Comparison of ENCODE assay signal across 8 cellular contexts in the genomic region with DNA sequence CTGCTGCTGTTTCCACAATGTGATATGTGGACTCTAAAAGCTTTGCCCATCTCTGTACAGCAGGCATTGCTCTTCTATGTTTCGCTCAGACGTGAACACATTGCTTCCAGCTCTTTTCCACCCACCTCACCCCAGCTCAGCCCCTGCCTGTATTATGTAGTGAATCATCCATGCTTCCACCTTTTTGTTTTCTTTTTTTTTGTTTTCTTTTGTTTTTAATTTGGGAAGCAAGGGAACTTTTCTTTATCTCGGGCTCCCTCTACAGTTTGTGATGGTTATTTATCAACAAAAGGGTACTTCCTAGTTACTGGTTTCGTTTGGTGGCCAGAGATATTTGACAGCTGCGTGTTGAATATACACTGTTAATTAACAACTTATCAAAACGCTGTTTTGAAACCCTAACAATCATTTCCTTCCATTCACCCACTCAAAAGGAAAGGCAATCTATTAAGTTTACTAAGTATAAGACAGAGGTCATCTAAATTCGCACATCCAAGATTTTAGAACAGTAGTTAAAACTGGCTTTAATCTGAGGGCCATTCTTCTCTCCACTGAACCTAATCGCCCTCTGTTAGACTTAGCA.
A peak's percentile ranks its signal among the peaks of the same experiment; 100 is the strongest.
DNase-seq lines count a peak whose midpoint lies in the region; ATAC-seq, FAIRE-seq and TF ChIP-seq lines count a peak whose summit lies in the region.

No MANE protein-coding gene starts in this region.

- H3K4me1 Mint-ChIP-seq in endodermal cell: peaks cover 15% of the 10 kb centered on the region

- ATAC-seq in HG02885 (IDR thresholded peaks at IDR 0.05; ENCODE audit: poor library complexity, unreplicated experiment): peak; percentile 64

- no peaks in the 10 kb centered on the region for H3K4me1 ChIP-seq in OCI-LY1 (ENCODE audit: insufficient read depth, low read length, severe bottlenecking)
- H3K4me1 ChIP-seq in endodermal cell (ENCODE audit: control insufficient read depth, insufficient read depth, low read length): peaks cover 7% of the 10 kb centered on the region
- peaks cover 7 to 13% of the 10 kb centered on the region in 2 donors for H3K4me1 ChIP-seq in neuronal stem cell (ENCODE audit: control insufficient read depth in 2 of 2, insufficient read depth in 1 of 2, low read depth in 1 of 2, low read length in 2 of 2)

- H3K27me3 ChIP-seq in OCI-LY1 (ENCODE audit: insufficient read depth, low read length) (no peaks in the 10 kb centered on the region), endodermal cell (ENCODE audit: control insufficient read depth, insufficient read depth, low read length, poor library complexity, severe bottlenecking) (no peaks in the 10 kb centered on the region), neuronal stem cell (ENCODE audit: control insufficient read depth in 3 of 3, insufficient read depth in 3 of 3, low read depth in 1 of 3, low read length in 3 of 3) (no peaks in the 10 kb centered on the region)

- H3K36me3 ChIP-seq in OCI-LY1 (ENCODE audit: insufficient read depth, low read length) (no peaks in the 10 kb centered on the region), endodermal cell (ENCODE audit: control insufficient read depth, insufficient read depth, low read length) (no peaks in the 10 kb centered on the region), neuronal stem cell (replicated peaks in 1 of 2; ENCODE audit: control insufficient read depth in 2 of 2, insufficient read depth in 2 of 2, low read length in 2 of 2) (no peaks in the 10 kb centered on the region)

- no peak overlapping the region for H2BK120ac ChIP-seq in neuronal stem cell (ENCODE audit: low read depth, low read length)

- H2AFZ ChIP-seq in OCI-LY1 (ENCODE audit: low read length): no peak overlapping the region
- peak overlapping the region; percentile 51 for H2AFZ ChIP-seq in neuronal stem cell (ENCODE audit: low read length)

- H2BK12ac ChIP-seq in neuronal stem cell (ENCODE audit: low read length): no peak overlapping the region

- H3K4ac ChIP-seq in neuronal stem cell (ENCODE audit: low read length): no peak overlapping the region

- H3K79me1 ChIP-seq in neuronal stem cell (ENCODE audit: low read depth, low read length): no peaks in the 10 kb centered on the region

- H3K9me3 Mint-ChIP-seq in endodermal cell: no peaks in the 10 kb centered on the region

- WGBS in endodermal cell (ENCODE audit: insufficient coverage in 1 of 2, insufficient read length in 1 of 2), 2 experiments: 38 to 41% methylated on average over 4 to 8 of the region's 8 CpGs
- WGBS in neuronal stem cell (ENCODE audit: extremely low coverage in 2 of 2, insufficient read length in 2 of 2, insufficient replicate concordance in 1 of 2), 2 donors: no CpG with 5 or more reads among the region's 8 CpGs

- no peaks in the 10 kb centered on the region for H3F3A ChIP-seq in OCI-LY1 (ENCODE audit: insufficient read depth, low read length)

- no peak overlapping the region for H3K14ac ChIP-seq in neuronal stem cell (ENCODE audit: low read length)

- peak; percentile 45 for TF ChIP-seq CTCF in GM12864 (IDR thresholded peaks at IDR 0.05; ENCODE audit: low read depth, low read length, missing control alignments)
- peak; percentile 88 for TF ChIP-seq CTCF in OCI-LY1 (IDR thresholded peaks at IDR 0.05; ENCODE audit: low read length)
- TF ChIP-seq CTCF in endodermal cell (conservative IDR thresholded peaks at IDR 0.05): peak; percentile 75
- TF ChIP-seq CTCF in coronary artery (IDR thresholded peaks at IDR 0.05): no peak

- H2BK15ac ChIP-seq in neuronal stem cell (ENCODE audit: low read length): no peak overlapping the region

- no peak overlapping the region for H3K27ac ChIP-seq in OCI-LY1 (ENCODE audit: low read depth, low read length, poor library complexity, severe bottlenecking)
- H3K27ac ChIP-seq in endodermal cell (ENCODE audit: low read depth, low read length): no peak overlapping the region
- no peak overlapping the region for H3K27ac ChIP-seq in neuronal stem cell (replicated peaks; ENCODE audit: low read length)
- H3K27ac ChIP-seq in coronary artery: no peak overlapping the region

- no peak overlapping the region for H4K91ac ChIP-seq in neuronal stem cell (ENCODE audit: low read depth, low read length, poor library complexity)

- H4K20me1 ChIP-seq in OCI-LY1 (ENCODE audit: insufficient read depth, low read length): no peaks in the 10 kb centered on the region

- H3K9ac ChIP-seq in OCI-LY1 (ENCODE audit: low read length): no peak overlapping the region
- no peak overlapping the region for H3K9ac ChIP-seq in endodermal cell (ENCODE audit: extremely low read depth, low read length, poor library complexity, severe bottlenecking)
- no peak overlapping the region for H3K9ac ChIP-seq in neuronal stem cell (ENCODE audit: low read depth, low read length, poor library complexity)

- H3K27ac Mint-ChIP-seq in endodermal cell: no peak overlapping the region

- no peak overlapping the region for H3K18ac ChIP-seq in neuronal stem cell (ENCODE audit: low read length)

- H3K9me3 ChIP-seq in OCI-LY1 (ENCODE audit: low read length) (no peaks in the 10 kb centered on the region), endodermal cell (ENCODE audit: control insufficient read depth, low read length) (no peaks in the 10 kb centered on the region), neuronal stem cell (replicated peaks in 1 of 2; ENCODE audit: control insufficient read depth in 2 of 2, insufficient read depth in 1 of 2, low read depth in 1 of 2, low read length in 2 of 2) (no peaks in the 10 kb centered on the region)

- H3K36me3 Mint-ChIP-seq in endodermal cell (ENCODE audit: low read depth): no peaks in the 10 kb centered on the region

- DNase-seq in GM12864 (ENCODE audit: low read depth) (no peak), endodermal cell (no peak), neuronal stem cell (ENCODE audit: low spot score) (peak; percentile 49), coronary artery (ENCODE audit: low spot score) (no peak), HuH-7.5 (ENCODE audit: low spot score) (no peak)

- no peak overlapping the region for H4K8ac ChIP-seq in neuronal stem cell (ENCODE audit: low read depth, low read length)

- H2BK5ac ChIP-seq in neuronal stem cell (ENCODE audit: low read length): no peak overlapping the region

- H3K4me3 Mint-ChIP-seq in endodermal cell: no peak overlapping the region

- FAIRE-seq in A204.1 (lab: Jason Lieb, UNC): peak; percentile 85

- H3K27me3 Mint-ChIP-seq in endodermal cell (ENCODE audit: insufficient read depth): no peaks in the 10 kb centered on the region

- no peaks in the 10 kb centered on the region for H3K9me2 ChIP-seq in OCI-LY1 (ENCODE audit: low read depth, low read length)

- H3K4me3 ChIP-seq in GM12864 (ENCODE audit: low read depth, low read length) (no peak overlapping the region), OCI-LY1 (ENCODE audit: low read depth, low read length, poor library complexity, severe bottlenecking) (no peak overlapping the region), endodermal cell (ENCODE audit: low read length) (no peak overlapping the region), neuronal stem cell (ENCODE audit: low read length in 2 of 2) (no peak overlapping the region), coronary artery (no peak overlapping the region)

- no peaks in the 10 kb centered on the region for H3K79me2 ChIP-seq in OCI-LY1 (ENCODE audit: insufficient read depth, low read length)

- H2AK5ac ChIP-seq in neuronal stem cell (ENCODE audit: low read depth, low read length): no peak overlapping the region

- H3K4me2 ChIP-seq in OCI-LY1 (ENCODE audit: low read length) (no peak overlapping the region; the same call in 1 of the 2 replicates), neuronal stem cell (ENCODE audit: insufficient read depth, low read length, poor library complexity, severe bottlenecking) (no peak overlapping the region)

- no peak overlapping the region for H3K23ac ChIP-seq in neuronal stem cell (ENCODE audit: low read depth, low read length, poor library complexity)
